Comparison of ENCODE assay signal across 6 cellular contexts in genomic region chr16:55765161-55765560, GRCh38.
"Had no signal": no experiment of that assay in that cellular context is flagged by ENCODE, and none has a peak within 500 bp of the region (broad histone marks: within the 10 kb centered on the region; RNA-seq: fewer than 3 reads in every experiment).

No MANE protein-coding gene starts in this region.

- DNase-seq: GM23248, GOT3, H7, HFFc6 had no signal

- ATAC-seq: HCT116, HepG2 had no signal
